ENCODE assay signal across 18 cellular contexts in the genomic region with DNA sequence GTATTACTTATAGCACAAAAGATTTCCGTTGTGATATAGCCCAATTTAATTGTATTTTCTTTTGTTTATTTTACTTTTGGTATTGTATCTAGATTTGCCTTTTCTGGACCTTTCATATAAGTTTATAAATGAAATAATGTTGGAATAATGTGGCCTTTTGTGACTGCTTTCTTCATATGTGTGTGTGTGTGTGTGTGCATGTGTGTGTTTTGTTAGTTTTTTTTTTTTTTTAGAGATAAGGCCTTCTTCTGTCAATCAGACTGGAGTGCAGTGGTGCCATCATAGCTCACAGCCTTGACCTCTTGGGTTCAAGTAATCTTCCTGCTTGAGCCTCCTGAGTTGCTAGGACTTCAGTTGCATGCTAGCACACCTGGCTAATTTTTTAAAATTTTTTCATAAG. TPM values are rescaled to one million over a fixed set of nuclear protein-coding genes. Genes with fewer than 3 reads are reported as not detected.
DNase-seq lines count a peak whose midpoint lies in the region; ATAC-seq and FAIRE-seq lines count a peak whose summit lies in the region.
"Had no signal": no experiment of that assay in that cellular context is flagged by ENCODE, and none has a peak within 500 bp of the region (broad histone marks: within the 10 kb centered on the region; RNA-seq: fewer than 3 reads in every experiment).

No MANE protein-coding gene starts in this region.

- peaks cover 26% of the 10 kb centered on the region for H3K4me1 Mint-ChIP-seq in activated T-cell treated with anti-CD3 and anti-CD28 coated beads, Interleukin-2, amount 50 U/mL, for 72 hours (ENCODE audit: low read depth)
- peaks cover 14% of the 10 kb centered on the region for H3K4me1 Mint-ChIP-seq in activated T-helper 17 cell treated with anti-CD3 and anti-CD28 coated beads, Interleukin-2, amount 50 U/mL, for 72 hours
- H3K4me1 Mint-ChIP-seq in effector memory CD8-positive, alpha-beta T cell (ENCODE audit: low read depth in 2 of 2) = peaks cover 0 to under 1% of the 10 kb centered on the region in 2 donors
- H3K4me1 Mint-ChIP-seq: GM23338, H9 had no signal

- peak; percentile 21 for FAIRE-seq in A204.1 (lab: Jason Lieb, UNC)
- FAIRE-seq: G401.6, GM12878, GM19239 had no signal

- ATAC-seq in activated T-cell treated with anti-CD3 and anti-CD28 coated beads, Interleukin-2, amount 50 U/mL, for 72 hours (replicated peaks in 1 of 2) = no peak
- no peak for ATAC-seq in activated T-helper 17 cell treated with anti-CD3 and anti-CD28 coated beads, Interleukin-2, amount 50 U/mL, for 72 hours (replicated peaks)
- ATAC-seq in effector memory CD8-positive, alpha-beta T cell (replicated peaks) = no peak
- ATAC-seq: CD8-positive, alpha-beta T cell; GM12878; GM23338; HCT116 had no signal

- no peaks in the 10 kb centered on the region for H3K9me3 Mint-ChIP-seq in activated T-cell treated with anti-CD3 and anti-CD28 coated beads, Interleukin-2, amount 50 U/mL, for 72 hours
- no peaks in the 10 kb centered on the region for H3K9me3 Mint-ChIP-seq in activated T-helper 17 cell treated with anti-CD3 and anti-CD28 coated beads, Interleukin-2, amount 50 U/mL, for 72 hours
- H3K9me3 Mint-ChIP-seq in effector memory CD8-positive, alpha-beta T cell = no peaks in the 10 kb centered on the region
- H3K9me3 Mint-ChIP-seq: CD8-positive, alpha-beta T cell; GM23338; H9 had no signal

- H3K36me3 Mint-ChIP-seq in activated T-cell treated with anti-CD3 and anti-CD28 coated beads, Interleukin-2, amount 50 U/mL, for 72 hours (ENCODE audit: insufficient read depth in 2 of 2) = peaks cover 18 to 42% of the 10 kb centered on the region in 2 donors
- H3K36me3 Mint-ChIP-seq in activated T-helper 17 cell treated with anti-CD3 and anti-CD28 coated beads, Interleukin-2, amount 50 U/mL, for 72 hours (ENCODE audit: low read depth) = peaks cover 82% of the 10 kb centered on the region
- H3K36me3 Mint-ChIP-seq in effector memory CD8-positive, alpha-beta T cell (ENCODE audit: insufficient read depth) = peaks cover 33% of the 10 kb centered on the region

- no peaks in the 10 kb centered on the region for H3K27me3 Mint-ChIP-seq in activated T-cell treated with anti-CD3 and anti-CD28 coated beads, Interleukin-2, amount 50 U/mL, for 72 hours (ENCODE audit: low read depth)
- H3K27me3 Mint-ChIP-seq in activated T-helper 17 cell treated with anti-CD3 and anti-CD28 coated beads, Interleukin-2, amount 50 U/mL, for 72 hours = no peaks in the 10 kb centered on the region
- no peaks in the 10 kb centered on the region for H3K27me3 Mint-ChIP-seq in effector memory CD8-positive, alpha-beta T cell

- H3K4me3 Mint-ChIP-seq in activated T-cell treated with anti-CD3 and anti-CD28 coated beads, Interleukin-2, amount 50 U/mL, for 72 hours = no peak overlapping the region
- H3K4me3 Mint-ChIP-seq in activated T-helper 17 cell treated with anti-CD3 and anti-CD28 coated beads, Interleukin-2, amount 50 U/mL, for 72 hours = no peak overlapping the region
- H3K4me3 Mint-ChIP-seq in effector memory CD8-positive, alpha-beta T cell = no peak overlapping the region
- H3K4me3 Mint-ChIP-seq: CD8-positive, alpha-beta T cell; GM23338; H9 had no signal

- peak overlapping the region; percentile 86 for H3K27ac Mint-ChIP-seq in activated T-cell treated with anti-CD3 and anti-CD28 coated beads, Interleukin-2, amount 50 U/mL, for 72 hours
- H3K27ac Mint-ChIP-seq in activated T-helper 17 cell treated with anti-CD3 and anti-CD28 coated beads, Interleukin-2, amount 50 U/mL, for 72 hours = peak overlapping the region; percentile 43
- H3K27ac Mint-ChIP-seq in effector memory CD8-positive, alpha-beta T cell = peak overlapping the region; percentile 72 to 83
- H3K27ac Mint-ChIP-seq: GM23338, H9 had no signal

- no peak for DNase-seq in activated T-cell treated with anti-CD3 and anti-CD28 coated beads, Interleukin-2, amount 50 U/mL, for 72 hours
- DNase-seq in activated T-cell treated with anti-CD3 and anti-CD28 coated beads, Interleukin-2, amount 50 U/mL, for 1 hour = no peak
- no peak for DNase-seq in effector memory CD8-positive, alpha-beta T cell
- DNase-seq in ecto neural progenitor cell (ENCODE audit: low spot score) (no peak), KG1 (lab: John Stamatoyannopoulos, UW) (no peak)
- DNase-seq: 8988T; C1 segment of cervical spinal cord; CD8-positive, alpha-beta T cell; DMS153; DND-41; H9 had no signal

RNA-seq across cellular contexts. Expression of a gene that starts 37.8 kb away (rescaled TPM):
- 100 to 1,000 TPM; 158 to 168 TPM for total RNA-seq in activated T-cell treated with anti-CD3 and anti-CD28 coated beads, Interleukin-2, amount 50 U/mL, for 72 hours
- total RNA-seq in activated T-helper 17 cell treated with anti-CD3 and anti-CD28 coated beads, Interleukin-2, amount 50 U/mL, for 72 hours = 100 to 1,000 TPM; 164 to 232 TPM

RNA-seq across cellular contexts. Expression of a gene that starts 42.9 kb away (rescaled TPM):
- total RNA-seq in activated T-cell treated with anti-CD3 and anti-CD28 coated beads, Interleukin-2, amount 50 U/mL, for 72 hours = 10 to 100 TPM; 30.3 to 37.9 TPM
- 10 to 100 TPM; 25.9 to 43.0 TPM for total RNA-seq in activated T-helper 17 cell treated with anti-CD3 and anti-CD28 coated beads, Interleukin-2, amount 50 U/mL, for 72 hours
